Comparison of ENCODE assay signal across 19 cellular contexts in genomic region chr9:129211686-129212085, GRCh38. TPM values are rescaled to one million over a fixed set of nuclear protein-coding genes. Genes with fewer than 3 reads are reported as not detected.
DNase-seq lines count a peak whose midpoint lies in the region; ATAC-seq, FAIRE-seq and TF ChIP-seq lines count a peak whose summit lies in the region.
"Had no signal": no experiment of that assay in that cellular context is flagged by ENCODE, and none has a peak within 500 bp of the region (broad histone marks: within the 10 kb centered on the region; RNA-seq: fewer than 3 reads in every experiment).

No MANE protein-coding gene starts in this region.

- H2AFZ ChIP-seq in K562 (ENCODE audit: low read depth, low read length) (no peak overlapping the region), GM23248 (no peak overlapping the region)

- H3K9ac ChIP-seq in K562 (ENCODE audit: insufficient read depth in 1 of 2, low read depth in 2 of 2, low read length in 2 of 2) (peak overlapping the region in 1 of 2 experiments; percentile 68; a peak in 1 of 4 replicates), GM23248 (no peak overlapping the region)

- FAIRE-seq in K562 (lab: Jason Lieb, UNC), result no peak
- FAIRE-seq in urothelium cell line (lab: Jason Lieb, UNC), result no peak
- FAIRE-seq: H54, HTR-8/SVneo had no signal

- H3K27me3 Mint-ChIP-seq in nephron (ENCODE audit: low read depth), result peaks cover 11% of the 10 kb centered on the region

- H3K79me2 ChIP-seq in K562 (ENCODE audit: control insufficient read depth, insufficient read depth, low read length) (no peaks in the 10 kb centered on the region), GM23248 (ENCODE audit: insufficient read depth) (no peaks in the 10 kb centered on the region)

- intact Hi-C loops in K562 (cut with micrococcal nuclease), result no loop called here

- no peaks in the 10 kb centered on the region for H3K36me3 Mint-ChIP-seq in nephron (ENCODE audit: low read depth)

- peaks cover 6% of the 10 kb centered on the region for H3K4me1 Mint-ChIP-seq in nephron

- 13% methylated on average over 5 of the region's 7 CpGs for WGBS in K562 (ENCODE audit: insufficient coverage, low coverage, missing lambda C conversion rate)
- 63 to 65% methylated on average over 6 to 7 of the region's 7 CpGs for WGBS in GM23248 (ENCODE audit: low coverage in 1 of 2, low lambda C conversion rate in 2 of 2, missing lambda C conversion rate in 2 of 2), 2 experiments

- TF ChIP-seq RAD21 in K562 (CRISPR knock-in tag; conservative IDR thresholded peaks at IDR 0.05 in 1 of 2, IDR thresholded peaks at IDR 0.05 in 1 of 2), result no peak

- peak overlapping the region; percentile 11 to 33 (median 32) for H3K27ac Mint-ChIP-seq in nephron

- H3K9me3 ChIP-seq in K562 (replicated peaks; ENCODE audit: control insufficient read depth, insufficient read depth, low read depth, low read length) (no peaks in the 10 kb centered on the region), GM23248 (ENCODE audit: low read depth) (no peaks in the 10 kb centered on the region)
- H3K9me3 ChIP-seq: SJSA1 had no signal

- H3K27me3 ChIP-seq in K562 (ENCODE audit: control insufficient read depth in 2 of 2, insufficient read depth in 2 of 2, low read length in 2 of 2) (no peaks in the 10 kb centered on the region), H7 (ENCODE audit: control insufficient read depth, insufficient read depth, low read length) (no peaks in the 10 kb centered on the region), GM23248 (replicated peaks; ENCODE audit: insufficient read depth) (no peaks in the 10 kb centered on the region)
- H3K27me3 ChIP-seq: SJSA1 had no signal

- no peaks in the 10 kb centered on the region for H3K9me1 ChIP-seq in K562 (ENCODE audit: control insufficient read depth, insufficient read depth, low read length)

- no peaks in the 10 kb centered on the region for H3K9me2 ChIP-seq in GM23248 (ENCODE audit: insufficient read depth)

- POLR2A ChIA-PET in K562 (lab: Yijun Ruan, JAX), result no interaction called here

- BruUV-seq in K562 (replicated peaks; lab: Mats Ljungman, UMichigan), result no TSS peak

- H4K20me1 ChIP-seq in K562 (replicated peaks; ENCODE audit: control insufficient read depth, insufficient read depth, low read length), result no peaks in the 10 kb centered on the region
- H4K20me1 ChIP-seq in GM23248 (ENCODE audit: insufficient read depth), result no peaks in the 10 kb centered on the region

- TF ChIP-seq CTCF in K562 (IDR thresholded peaks at IDR 0.05 in 2 of 3, conservative IDR thresholded peaks at IDR 0.05 in 1 of 3; ENCODE audit: insufficient read depth in 2 of 3, low read depth in 1 of 3, low read length in 3 of 3), result no peak
- no peak for TF ChIP-seq CTCF in nephron (IDR thresholded peaks at IDR 0.05; ENCODE audit: unreplicated experiment in 3 of 3)

- CTCF ChIA-PET in K562 (lab: Yijun Ruan, JAX; ENCODE audit: low intra/inter-chr PET ratio), result no interaction called here

- H3K27ac ChIP-seq in K562 (ENCODE audit: extremely low read depth, low read depth, low read length), result no peak overlapping the region
- H3K27ac ChIP-seq in GM23248, result no peak overlapping the region
- H3K27ac ChIP-seq: C4-2B, HL-60, SJSA1 had no signal

- H3K9me3 Mint-ChIP-seq in nephron, result no peaks in the 10 kb centered on the region

- TF ChIP-seq EP300 in K562 (IDR thresholded peaks at IDR 0.05; ENCODE audit: low read length), result no peak

- H3K36me3 ChIP-seq in K562 (ENCODE audit: control insufficient read depth, insufficient read depth, low read length), result no peaks in the 10 kb centered on the region
- H3K36me3 ChIP-seq in H7 (replicated peaks; ENCODE audit: control insufficient read depth, insufficient read depth, low read length), result no peaks in the 10 kb centered on the region; the same call in none of the 2 replicates
- H3K36me3 ChIP-seq in GM23248 (ENCODE audit: low read depth), result no peaks in the 10 kb centered on the region
- H3K36me3 ChIP-seq: SJSA1 had no signal

- H3K4me1 ChIP-seq in K562 (replicated peaks in 1 of 2; ENCODE audit: control insufficient read depth in 2 of 2, insufficient read depth in 2 of 2, low read length in 2 of 2) (peaks cover 9 to 10% of the 10 kb centered on the region in 2 experiments; a peak in 4 of 5 replicates), GM23248 (ENCODE audit: insufficient read depth) (no peaks in the 10 kb centered on the region)
- H3K4me1 ChIP-seq: SJSA1 had no signal

- no peaks in the 10 kb centered on the region for H3F3A ChIP-seq in GM23248 (ENCODE audit: insufficient read depth)

- peak; percentile 53 for DNase-seq in DMS53 treated with DMSO at 0.1 percent for 48 hours (lab: John Stamatoyannopoulos, UW; ENCODE audit: unreplicated experiment)
- DNase-seq in NCI-H2029 (lab: John Stamatoyannopoulos, UW), result peak; percentile 50
- no peak for DNase-seq in K562 (ENCODE audit: extremely low read depth in 1 of 4, low spot score in 3 of 4)
- no peak for DNase-seq in H7
- no peak for DNase-seq in GM23248
- DNase-seq in activated CD4-positive, alpha-beta T cell treated with anti-CD3 and anti-CD28 coated beads, Interleukin-2, amount 50 U/mL, for 1 hour, result no peak
- DNase-seq in urothelium cell line (ENCODE audit: low spot score), result no peak
- DNase-seq: MV-4-11, NCI-H1417 treated with DMSO at 0.1 percent for 48 hours, NCI-H1930, NCI-H226, NCI-H82 had no signal

- ATAC-seq in K562, result no peak

- H3K4me3 ChIP-seq in K562 (no peak overlapping the region), H7 (ENCODE audit: insufficient read depth, low read depth, low read length) (no peak overlapping the region), GM23248 (no peak overlapping the region)
- H3K4me3 ChIP-seq: SJSA1 had no signal

- H3K4me2 ChIP-seq in K562 (ENCODE audit: insufficient read depth, low read length), result no peak overlapping the region
- no peak overlapping the region for H3K4me2 ChIP-seq in GM23248 (ENCODE audit: unreplicated experiment)

- in situ Hi-C loops in K562 (cut with MboI), result no loop called here
- in situ Hi-C loops in GM23248 (cut with MboI), result no loop called here

- TF ChIP-seq POLR2A in K562 (conservative IDR thresholded peaks at IDR 0.05), result no peak

- H3K4me3 Mint-ChIP-seq in nephron, result no peak overlapping the region

TF ChIP-seq in K562, 482 proteins besides CTCF, POLR2A, EP300 and RAD21:
- no peak for TF ChIP-seq ZNF282 (CRISPR knock-in tag; IDR thresholded peaks at IDR 0.05)
- no peak for TF ChIP-seq TAF9B (IDR thresholded peaks at IDR 0.05; ENCODE audit: partially characterized antibody)
- peak; percentile 35 for TF ChIP-seq VEZF1 (CRISPR knock-in tag; IDR thresholded peaks at IDR 0.05)

RNA-seq across cellular contexts. Expression of gene IER5L, which starts 33.6 kb away (rescaled TPM):
- 0.25 and 1.5 TPM in 2 replicates for total RNA-seq in K562 (2011; cell fraction: chromatin; rRNA removed; ENCODE audit: low replicate concordance)
- 2.9 and 4.7 TPM in 2 replicates for total RNA-seq in K562 (2011; cell fraction: nucleolus; rRNA removed)
- total RNA-seq in K562 (2011; cell fraction: nucleoplasm; rRNA removed), result 1.9 and 2.3 TPM in 2 replicates
- total RNA-seq in K562 (2014; rRNA removed) (11.9 and 13.6 TPM in 2 replicates), K562 (2014; rRNA removed; fragmentation: Illumina TruSeq; extraction: Trizol) (0.19 and 0.22 TPM in 2 replicates), K562 (2015; rRNA removed; fragmentation: Illumina TruSeq; extraction: Trizol) (0.76 and 1.3 TPM in 2 replicates), K562 (2021) (4.9 and 5.7 TPM in 2 replicates)
- polyA plus RNA-seq in K562 (2011; rRNA removed) (0.52 and 1.6 TPM in 2 replicates), K562 (2014; fragmentation: Illumina TruSeq; extraction: Trizol) (0.25 and 0.29 TPM in 2 replicates), K562 (2014; fragmentation: Nextera tagmentation; extraction: Ambion mirVana) (under 1 TPM; 0.14 to 0.18 TPM), K562 (2014; rRNA removed) (4.0 and 4.7 TPM in 2 replicates), GM23248 (2016; fragmentation: Nextera tagmentation; extraction: Ambion mirVana) (4.0 and 4.3 TPM in 2 replicates)
- polyA plus RNA-seq in K562 (2011; cell fraction: cytosol; rRNA removed), result 2.4 and 5.6 TPM in 2 replicates
- 4.3 and 4.5 TPM in 2 replicates for polyA plus RNA-seq in K562 (2011; cell fraction: nucleus; rRNA removed)
- 1.6 and 2.5 TPM in 2 replicates for polyA plus RNA-seq in K562 (2012)
- 0.32 and 0.48 TPM in 2 replicates for polyA minus RNA-seq in K562 (2011; rRNA and poly(A)+ RNA removed)
- polyA minus RNA-seq in K562 (2011; cell fraction: cytosol; rRNA and poly(A)+ RNA removed), result 1.7 and 3.7 TPM in 2 replicates
- 3.2 and 4.7 TPM in 2 replicates for polyA minus RNA-seq in K562 (2011; cell fraction: nucleus; rRNA and poly(A)+ RNA removed)
- total RNA-seq in H7 (2014; rRNA removed; shearing (Covaris generic)), result 11.1 and 13.3 TPM in 2 replicates
- 69.4 and 81.7 TPM in 2 replicates for total RNA-seq in GM23248 (2014; rRNA removed; shearing (Covaris generic))
- total RNA-seq: Daoy had no signal

Comparison
In these comparisons a context has a peak if more than half of its experiments do, and no peak if none do; other contexts are left out.
1. DNase-seq: peak in DMS53 treated with DMSO at 0.1 percent for 48 hours (single experiment) and NCI-H2029 (single experiment); none in K562 (0 of 4), H7 (single experiment), GM23248 (single experiment), activated CD4-positive, alpha-beta T cell treated with anti-CD3 and anti-CD28 coated beads, Interleukin-2, amount 50 U/mL, for 1 hour (single experiment) and urothelium cell line (single experiment).